In genomic region chr6:87342829-87343228, GRCh38 we compare ENCODE assay signal across 29 cellular contexts. TPM values are rescaled to one million over a fixed set of nuclear protein-coding genes. Genes with fewer than 3 reads are reported as not detected.
A peak's percentile ranks its signal among the peaks of the same experiment; 100 is the strongest.
DNase-seq lines count a peak whose midpoint lies in the region; FAIRE-seq and TF ChIP-seq lines count a peak whose summit lies in the region.
"Had no signal": no experiment of that assay in that cellular context is flagged by ENCODE, and none has a peak within 500 bp of the region (broad histone marks: within the 10 kb centered on the region; RNA-seq: fewer than 3 reads in every experiment).

No MANE protein-coding gene starts in this region.

- H3K36me3 Mint-ChIP-seq in mesothelial cell of epicardium (peaks cover 5% of the 10 kb centered on the region), type B pancreatic cell (peaks cover 28% of the 10 kb centered on the region)
- no peaks in the 10 kb centered on the region for H3K36me3 Mint-ChIP-seq in activated CD4-positive, alpha-beta T cell treated with anti-CD3 and anti-CD28 coated beads, Interleukin-2, amount 10 ng/mL, durations not matched to agents 24 days and 14 days (ENCODE audit: low read depth)

- peak; percentile 72 for FAIRE-seq in GM19239 (lab: Jason Lieb, UNC)
- FAIRE-seq: A549 had no signal

- H3K9me3 Mint-ChIP-seq in mesothelial cell of epicardium (no peaks in the 10 kb centered on the region), type B pancreatic cell (no peaks in the 10 kb centered on the region)
- no peaks in the 10 kb centered on the region for H3K9me3 Mint-ChIP-seq in activated CD4-positive, alpha-beta T cell treated with anti-CD3 and anti-CD28 coated beads, Interleukin-2, amount 10 ng/mL, durations not matched to agents 24 days and 14 days
- H3K9me3 Mint-ChIP-seq: CD4-positive, alpha-beta T cell; T-cell had no signal

- no peak for TF ChIP-seq CTCF in VCaP (conservative IDR thresholded peaks at IDR 0.05)
- no peak for TF ChIP-seq CTCF in mesothelial cell of epicardium (IDR thresholded peaks at IDR 0.05; ENCODE audit: unreplicated experiment)
- TF ChIP-seq CTCF in type B pancreatic cell (conservative IDR thresholded peaks at IDR 0.05), result no peak

- POLR2A ChIA-PET in HEK293T (lab: Yijun Ruan, JAX), result no interaction called here

- peaks cover 54% of the 10 kb centered on the region for H3K4me1 Mint-ChIP-seq in mesothelial cell of epicardium
- H3K4me1 Mint-ChIP-seq in type B pancreatic cell (ENCODE audit: unreplicated experiment), result peaks cover 22% of the 10 kb centered on the region
- H3K4me1 Mint-ChIP-seq in activated CD4-positive, alpha-beta T cell treated with anti-CD3 and anti-CD28 coated beads, Interleukin-2, amount 10 ng/mL, durations not matched to agents 24 days and 14 days, result no peaks in the 10 kb centered on the region

- H3K4me3 Mint-ChIP-seq in mesothelial cell of epicardium (no peak overlapping the region), type B pancreatic cell (peak overlapping the region; percentile 9)
- no peak overlapping the region for H3K4me3 Mint-ChIP-seq in activated CD4-positive, alpha-beta T cell treated with anti-CD3 and anti-CD28 coated beads, Interleukin-2, amount 10 ng/mL, durations not matched to agents 24 days and 14 days
- H3K4me3 Mint-ChIP-seq: CD4-positive, alpha-beta T cell; T-cell had no signal

- peak overlapping the region; percentile 48 for H3K27ac ChIP-seq in VCaP
- H3K27ac ChIP-seq: A549; BLaER1 treated with 17β-estradiol and CSF1 and Interleukin-3, amounts not matched to agents 10 nM and 100 nM; GM23248; SJSA1 had no signal

- CTCF ChIA-PET in HEK293T (lab: Yijun Ruan, JAX), result no interaction called here

- H3K27me3 Mint-ChIP-seq in mesothelial cell of epicardium (ENCODE audit: low read depth), result no peaks in the 10 kb centered on the region
- H3K27me3 Mint-ChIP-seq in type B pancreatic cell, result no peaks in the 10 kb centered on the region
- H3K27me3 Mint-ChIP-seq in activated CD4-positive, alpha-beta T cell treated with anti-CD3 and anti-CD28 coated beads, Interleukin-2, amount 10 ng/mL, durations not matched to agents 24 days and 14 days, result no peaks in the 10 kb centered on the region
- H3K27me3 Mint-ChIP-seq: CD4-positive, alpha-beta T cell; T-cell had no signal

- intact Hi-C loops in activated CD4-positive, alpha-beta T cell treated with anti-CD3 and anti-CD28 coated beads, Interleukin-2, amount 10 ng/mL, durations not matched to agents 24 days and 14 days (cut with micrococcal nuclease), result no loop called here

- H3K27ac Mint-ChIP-seq in mesothelial cell of epicardium (peak overlapping the region; percentile 4), type B pancreatic cell (peak overlapping the region; percentile 3)
- H3K27ac Mint-ChIP-seq in activated CD4-positive, alpha-beta T cell treated with anti-CD3 and anti-CD28 coated beads, Interleukin-2, amount 10 ng/mL, durations not matched to agents 24 days and 14 days, result no peak overlapping the region
- H3K27ac Mint-ChIP-seq: CD4-positive, alpha-beta T cell; T-cell had no signal

- DNase-seq in GM19239 (ENCODE audit: insufficient read length, low spot score) (no peak), mesothelial cell of epicardium (ENCODE audit: low spot score in 2 of 2, unreplicated experiment in 2 of 2) (no peak), type B pancreatic cell (ENCODE audit: extremely low spot score, unreplicated experiment) (no peak), cerebellar nuclear complex (lab: John Stamatoyannopoulos, UW) (no peak), HEK293T (ENCODE audit: extremely low spot score) (no peak)
- DNase-seq in activated CD4-positive, alpha-beta T cell treated with anti-CD3 and anti-CD28 coated beads, Interleukin-2, amount 10 ng/mL, durations not matched to agents 24 days and 14 days, result no peak
- DNase-seq: AML-193; CD4-positive, alpha-beta T cell; COR-L47; DMS 273 treated with DMSO at 0.1 percent for 48 hours; DMS79 treated with DMSO at 0.1 percent for 48 hours; GF-D8; GM23248; H7; Karpas-422; NCI-H1092 treated with DMSO at 0.1 percent for 48 hours; NCI-H1436 treated with DMSO at 0.1 percent for 48 hours; NCI-H187 treated with DMSO at 0.1 percent for 48 hours; NCI-H2171 treated with DMSO at 0.1 percent for 48 hours; NCI-H524; NCI-H748 treated with DMSO at 0.1 percent for 48 hours; NK-92 treated with Interleukin-12 subunit alpha and Interleukin-12 subunit beta, amount 100 ng/mL, for 24 hours; Right ventricle myocardium superior; RPMI8226; T-cell had no signal

TF ChIP-seq in HEK293T, 16 proteins besides CTCF, POLR2A, EP300 and RAD21:
- TF ChIP-seq L3MBTL2 (conservative IDR thresholded peaks at IDR 0.05), result no peak
- no peak for TF ChIP-seq ARNT (IDR thresholded peaks at IDR 0.05)
- TF ChIP-seq LEF1 (IDR thresholded peaks at IDR 0.05; ENCODE audit: borderline replicate concordance), result no peak
- no peak for TF ChIP-seq ZNF384 (IDR thresholded peaks at IDR 0.05)
- no peak for TF ChIP-seq SP1 (IDR thresholded peaks at IDR 0.05)
- no peak for TF ChIP-seq FOXM1 (IDR thresholded peaks at IDR 0.05; ENCODE audit: borderline replicate concordance)
- no peak for TF ChIP-seq ELF4 (IDR thresholded peaks at IDR 0.05)
- no peak for TF ChIP-seq TARDBP (IDR thresholded peaks at IDR 0.05)
- no peak for TF ChIP-seq PKNOX1 (IDR thresholded peaks at IDR 0.05)
- TF ChIP-seq SUZ12 (IDR thresholded peaks at IDR 0.05), result no peak
- no peak for TF ChIP-seq FOXA1 (IDR thresholded peaks at IDR 0.05)
- TF ChIP-seq FOXK2 (IDR thresholded peaks at IDR 0.05), result no peak

RNA-seq across cellular contexts. Expression of gene C6orf163, which starts 1.8 kb away (rescaled TPM):
- total RNA-seq in mesothelial cell of epicardium (9.0 to 11.5 TPM (median 10.0 TPM) in 3 replicates), type B pancreatic cell (ENCODE audit: low replicate concordance) (3.3 and 4.7 TPM in 2 replicates)
- 1.3 and 1.9 TPM in 2 replicates for total RNA-seq in activated CD4-positive, alpha-beta T cell treated with anti-CD3 and anti-CD28 coated beads, Interleukin-2, amount 10 ng/mL, durations not matched to agents 24 days and 14 days

RNA-seq across cellular contexts. Expression of gene GJB7, which starts 13.8 kb away (rescaled TPM):
- 0.55 to 1.0 TPM (median 0.67 TPM) in 3 replicates for total RNA-seq in mesothelial cell of epicardium
- 0.67 TPM in 1 of 2 replicates, not detected in the other for total RNA-seq in type B pancreatic cell (ENCODE audit: low replicate concordance)
- not detected in 2 replicates for total RNA-seq in activated CD4-positive, alpha-beta T cell treated with anti-CD3 and anti-CD28 coated beads, Interleukin-2, amount 10 ng/mL, durations not matched to agents 24 days and 14 days
- total RNA-seq: CD4-positive, alpha-beta T cell; GM23248; Right ventricle myocardium superior; SJSA1 had no signal

RNA-seq across cellular contexts. Expression of gene SMIM8, which starts 20.4 kb away (rescaled TPM):
- total RNA-seq in mesothelial cell of epicardium (23.7 to 26.7 TPM (median 24.4 TPM) in 3 replicates), type B pancreatic cell (ENCODE audit: low replicate concordance) (15.0 and 18.0 TPM in 2 replicates)
- 8.1 and 10.5 TPM in 2 replicates for total RNA-seq in activated CD4-positive, alpha-beta T cell treated with anti-CD3 and anti-CD28 coated beads, Interleukin-2, amount 10 ng/mL, durations not matched to agents 24 days and 14 days
